Comparison of ENCODE assay signal across 27 cellular contexts in genomic region chr3:10240799-10241198, GRCh38. TPM values are rescaled to one million over a fixed set of nuclear protein-coding genes. Genes with fewer than 3 reads are reported as not detected.
DNase-seq lines count a peak whose midpoint lies in the region; ATAC-seq lines count a peak whose summit lies in the region.
"Had no signal": no experiment of that assay in that cellular context is flagged by ENCODE, and none has a peak within 500 bp of the region (broad histone marks: within the 10 kb centered on the region; RNA-seq: fewer than 3 reads in every experiment).

No MANE protein-coding gene starts in this region.

- H3K4me3 Mint-ChIP-seq in activated T-cell treated with anti-CD3 and anti-CD28 coated beads, Interleukin-2, amount 50 U/mL, for 24 hours = no peak overlapping the region
- no peak overlapping the region for H3K4me3 Mint-ChIP-seq in activated naive CD8-positive, alpha-beta T cell treated with anti-CD3 and anti-CD28 coated beads for 36 hours
- peak overlapping the region in 2 of 10 donors; percentile 7 to 16 for H3K4me3 Mint-ChIP-seq in naive thymus-derived CD8-positive, alpha-beta T cell
- H3K4me3 Mint-ChIP-seq in T-helper 17 cell = no peak overlapping the region
- H3K4me3 Mint-ChIP-seq: nephron, WTC11 had no signal

- H3K4me1 Mint-ChIP-seq in activated T-cell treated with anti-CD3 and anti-CD28 coated beads, Interleukin-2, amount 50 U/mL, for 24 hours (ENCODE audit: low read depth) = peaks cover 68% of the 10 kb centered on the region
- peaks cover 51% of the 10 kb centered on the region for H3K4me1 Mint-ChIP-seq in activated naive CD8-positive, alpha-beta T cell treated with anti-CD3 and anti-CD28 coated beads for 36 hours
- peaks cover 24 to 58% (median 42%) of the 10 kb centered on the region in 4 donors for H3K4me1 Mint-ChIP-seq in naive thymus-derived CD8-positive, alpha-beta T cell
- H3K4me1 Mint-ChIP-seq in T-helper 17 cell = peaks cover 37% of the 10 kb centered on the region

- DNase-seq in activated T-cell treated with anti-CD3 and anti-CD28 coated beads, Interleukin-2, amount 50 U/mL, for 24 hours = no peak
- DNase-seq in activated T-cell treated with anti-CD3 and anti-CD28 coated beads for 4 hours = no peak
- DNase-seq in MV-4-11 (lab: John Stamatoyannopoulos, UW) = peak; percentile 17
- DNase-seq in activated naive CD8-positive, alpha-beta T cell treated with anti-CD3 and anti-CD28 coated beads for 36 hours = no peak
- DNase-seq in naive thymus-derived CD8-positive, alpha-beta T cell = no peak
- no peak for DNase-seq in GM19240 (ENCODE audit: insufficient read length, low spot score)
- no peak for DNase-seq in T-helper 17 cell
- DNase-seq in C1 segment of cervical spinal cord (lab: John Stamatoyannopoulos, UW) = no peak
- DNase-seq: activated T-cell treated with anti-CD3 and anti-CD28 coated beads, Interleukin-2, amount 50 U/mL, for 1 hour; BE2C; foreskin fibroblast; Kasumi-1; kidney; midbrain; NCI-H1048; NCI-H1694; NCI-H510A; PC-3; small intestine; stimulated activated CD8-positive, alpha-beta memory T cell treated with anti-CD3 and anti-CD28 coated beads, Interleukin-4, amount 100 ng/mL, for 48 hours; T1000; transverse colon had no signal

- POLR2A ChIA-PET in naive thymus-derived CD8-positive, alpha-beta T cell (lab: Charles Lee) = interaction anchor here (2.4 kb wide), 1 partner anchor 15 kb away, joined by 8 read pairs; no protein-coding TSS in a partner anchor

- no peak for ATAC-seq in naive thymus-derived CD8-positive, alpha-beta T cell
- ATAC-seq in T-helper 17 cell = no peak
- ATAC-seq: PC-3, SK-N-SH treated with all-trans-retinoic acid at 6 μM for 48 hours, WTC11 had no signal

- no peaks in the 10 kb centered on the region for H3K27me3 Mint-ChIP-seq in activated T-cell treated with anti-CD3 and anti-CD28 coated beads, Interleukin-2, amount 50 U/mL, for 24 hours
- no peaks in the 10 kb centered on the region for H3K27me3 Mint-ChIP-seq in activated naive CD8-positive, alpha-beta T cell treated with anti-CD3 and anti-CD28 coated beads for 36 hours
- H3K27me3 Mint-ChIP-seq in naive thymus-derived CD8-positive, alpha-beta T cell = no peaks in the 10 kb centered on the region
- no peaks in the 10 kb centered on the region for H3K27me3 Mint-ChIP-seq in T-helper 17 cell

- H3K9me3 Mint-ChIP-seq in activated T-cell treated with anti-CD3 and anti-CD28 coated beads, Interleukin-2, amount 50 U/mL, for 24 hours = peaks cover 14% of the 10 kb centered on the region
- H3K9me3 Mint-ChIP-seq in activated naive CD8-positive, alpha-beta T cell treated with anti-CD3 and anti-CD28 coated beads for 36 hours = peaks cover 13% of the 10 kb centered on the region
- peaks cover 0 to 16% (median 6%) of the 10 kb centered on the region in 9 donors for H3K9me3 Mint-ChIP-seq in naive thymus-derived CD8-positive, alpha-beta T cell
- H3K9me3 Mint-ChIP-seq: nephron had no signal

- H3K9me3 ChIP-seq in T-helper 17 cell (ENCODE audit: control insufficient read depth, low read length, poor library complexity, severe bottlenecking) = no peaks in the 10 kb centered on the region
- H3K9me3 ChIP-seq: BE2C, breast epithelium, transverse colon had no signal

- peak overlapping the region; percentile 64 for H3K27ac Mint-ChIP-seq in activated T-cell treated with anti-CD3 and anti-CD28 coated beads, Interleukin-2, amount 50 U/mL, for 24 hours
- peak overlapping the region; percentile 95 for H3K27ac Mint-ChIP-seq in activated naive CD8-positive, alpha-beta T cell treated with anti-CD3 and anti-CD28 coated beads for 36 hours
- peak overlapping the region in 8 of 10 donors; percentile 15 to 69 (median 33) for H3K27ac Mint-ChIP-seq in naive thymus-derived CD8-positive, alpha-beta T cell
- H3K27ac Mint-ChIP-seq in T-helper 17 cell = no peak overlapping the region
- H3K27ac Mint-ChIP-seq: nephron, WTC11 had no signal

- peaks cover 44% of the 10 kb centered on the region for H3K36me3 Mint-ChIP-seq in activated T-cell treated with anti-CD3 and anti-CD28 coated beads, Interleukin-2, amount 50 U/mL, for 24 hours (ENCODE audit: low read depth)
- peaks cover 57% of the 10 kb centered on the region for H3K36me3 Mint-ChIP-seq in activated naive CD8-positive, alpha-beta T cell treated with anti-CD3 and anti-CD28 coated beads for 36 hours
- peaks cover 3 to 13% (median 13%) of the 10 kb centered on the region in 3 donors for H3K36me3 Mint-ChIP-seq in naive thymus-derived CD8-positive, alpha-beta T cell
- H3K36me3 Mint-ChIP-seq in T-helper 17 cell (ENCODE audit: low read depth) = no peaks in the 10 kb centered on the region

RNA-seq across cellular contexts. Expression of gene TATDN2, which starts 7.5 kb away (rescaled TPM):
- 10 to 100 TPM; 41.6 to 48.5 TPM for total RNA-seq in activated naive CD8-positive, alpha-beta T cell treated with anti-CD3 and anti-CD28 coated beads for 36 hours
- 10 to 100 TPM; 68.1 to 71.1 TPM for total RNA-seq in naive thymus-derived CD8-positive, alpha-beta T cell
- polyA plus RNA-seq in naive thymus-derived CD8-positive, alpha-beta T cell = 10 to 100 TPM; 11.5 to 20.9 (median 14.5) TPM
- 10 to 100 TPM; 56.8 to 63.7 TPM for total RNA-seq in T-helper 17 cell

RNA-seq across cellular contexts. Expression of gene GHRL, which starts 51.9 kb away (rescaled TPM):
- under 1 TPM; 0.38 to 0.41 TPM for total RNA-seq in activated naive CD8-positive, alpha-beta T cell treated with anti-CD3 and anti-CD28 coated beads for 36 hours
- 1 to 10 TPM; 1.3 to 1.4 TPM for total RNA-seq in naive thymus-derived CD8-positive, alpha-beta T cell
- polyA plus RNA-seq in naive thymus-derived CD8-positive, alpha-beta T cell = 1 to 10 TPM in 1 of 3 donors, under 1 TPM in 1, not detected in 1; 0.22 to 3.2 TPM
- under 1 TPM; 0.73 to 0.85 TPM for total RNA-seq in T-helper 17 cell
- total RNA-seq: PC-3, renal cortical epithelial cell had no signal
